Comparison of ENCODE assay signal across 8 cellular contexts in genomic region chr16:2428051-2428786, GRCh38. TPM values are rescaled to one million over a fixed set of nuclear protein-coding genes. Genes with fewer than 3 reads are reported as not detected.
A peak's percentile ranks its signal among the peaks of the same experiment; 100 is the strongest.
DNase-seq lines count a peak whose midpoint lies in the region; ATAC-seq, FAIRE-seq and TF ChIP-seq lines count a peak whose summit lies in the region.

No MANE protein-coding gene starts in this region.

- H3K27ac ChIP-seq in OCI-LY1 (ENCODE audit: low read depth, low read length, poor library complexity, severe bottlenecking), result no peak overlapping the region
- no peak overlapping the region for H3K27ac ChIP-seq in liver (ENCODE audit: low read depth in 1 of 2, low read length in 2 of 2)
- H3K27ac ChIP-seq in testis, result peak overlapping the region; percentile 68 to 85

- intact Hi-C loops in testis (cut with DNase I; ENCODE audit: low total_unique reads), result no loop called here

- peak; percentile 16 for ATAC-seq in GM21737 (IDR thresholded peaks at IDR 0.05; ENCODE audit: unreplicated experiment)
- no peak for ATAC-seq in GM21367 (IDR thresholded peaks at IDR 0.05; ENCODE audit: unreplicated experiment)

- H3K4me3 ChIP-seq in OCI-LY1 (ENCODE audit: low read depth, low read length, poor library complexity, severe bottlenecking), result peak overlapping the region; percentile 67
- peak overlapping the region; percentile 65 for H3K4me3 ChIP-seq in bronchial epithelial cell (ENCODE audit: low read depth, low read length)
- peak overlapping the region in 2 of 3 donors; percentile 65 to 80 for H3K4me3 ChIP-seq in liver (ENCODE audit: low read depth in 1 of 3, low read length in 3 of 3)
- peak overlapping the region; percentile 89 to 90 for H3K4me3 ChIP-seq in testis

- peak; percentile 15 for DNase-seq in DMS53 treated with DMSO at 0.1 percent for 48 hours (lab: John Stamatoyannopoulos, UW; ENCODE audit: unreplicated experiment)
- DNase-seq in bronchial epithelial cell (ENCODE audit: low read depth), result peak; percentile 19
- DNase-seq in testis, result peak; percentile 57
- DNase-seq in NCI-H774 (lab: John Stamatoyannopoulos, UW), result no peak

- H4K20me1 ChIP-seq in OCI-LY1 (ENCODE audit: insufficient read depth, low read length), result no peaks in the 10 kb centered on the region

- H3K79me2 ChIP-seq in OCI-LY1 (ENCODE audit: insufficient read depth, low read length), result peaks cover 17% of the 10 kb centered on the region

- no peak for TF ChIP-seq RAD21 in liver (IDR thresholded peaks at IDR 0.05)

- H2AFZ ChIP-seq in OCI-LY1 (ENCODE audit: low read length), result no peak overlapping the region

- H3K9me2 ChIP-seq in OCI-LY1 (ENCODE audit: low read depth, low read length), result no peaks in the 10 kb centered on the region

- H3F3A ChIP-seq in OCI-LY1 (ENCODE audit: insufficient read depth, low read length), result no peaks in the 10 kb centered on the region

- H3K9me3 ChIP-seq in OCI-LY1 (ENCODE audit: low read length) (no peaks in the 10 kb centered on the region), liver (ENCODE audit: control insufficient read depth in 4 of 4, low read length in 3 of 4) (no peaks in the 10 kb centered on the region), testis (no peaks in the 10 kb centered on the region)

- no peak for FAIRE-seq in bronchial epithelial cell (lab: Jason Lieb, UNC)

- H3K4me1 ChIP-seq in OCI-LY1 (ENCODE audit: insufficient read depth, low read length, severe bottlenecking) (peaks cover 23% of the 10 kb centered on the region), liver (ENCODE audit: control insufficient read depth in 4 of 4, insufficient read depth in 4 of 4, low read length in 3 of 4) (peaks cover 3 to 19% (median 9%) of the 10 kb centered on the region in 4 donors), testis (peaks cover 12% of the 10 kb centered on the region)

- WGBS in liver, result 46% methylated on average over 28 of the region's 28 CpGs
- 35 to 36% methylated on average over 16 to 22 of the region's 28 CpGs for WGBS in testis, 2 donors

- H3K9ac ChIP-seq in OCI-LY1 (ENCODE audit: low read length) (peak overlapping the region; percentile 76), liver (ENCODE audit: low read depth in 1 of 2, low read length in 2 of 2) (no peak overlapping the region)

- no peak for TF ChIP-seq POLR2A in testis (IDR thresholded peaks at IDR 0.05)

- H3K36me3 ChIP-seq in OCI-LY1 (ENCODE audit: insufficient read depth, low read length) (peaks cover 27% of the 10 kb centered on the region), bronchial epithelial cell (ENCODE audit: control insufficient read depth, insufficient read depth, low read length) (peaks cover 7% of the 10 kb centered on the region), liver (ENCODE audit: control insufficient read depth in 4 of 4, insufficient read depth in 3 of 4, low read depth in 1 of 4, low read length in 3 of 4) (no peaks in the 10 kb centered on the region), testis (ENCODE audit: low read depth, missing control alignments) (no peaks in the 10 kb centered on the region)

- H3K4me2 ChIP-seq in OCI-LY1 (ENCODE audit: low read length), result peak overlapping the region; percentile 73

- TF ChIP-seq CTCF in OCI-LY1 (IDR thresholded peaks at IDR 0.05; ENCODE audit: low read length), result peak; percentile 37; the same call in 1 of the 2 replicates
- TF ChIP-seq CTCF in bronchial epithelial cell (IDR thresholded peaks at IDR 0.05; ENCODE audit: insufficient read depth, low read length, severe bottlenecking), result peak; percentile 46
- no peak for TF ChIP-seq CTCF in liver (IDR thresholded peaks at IDR 0.05; ENCODE audit: low read depth, low read length, missing input control)
- peak in 1 of 3 experiments; percentile 19 for TF ChIP-seq CTCF in testis (IDR thresholded peaks at IDR 0.05)

- H3K27me3 ChIP-seq in OCI-LY1 (ENCODE audit: insufficient read depth, low read length) (no peaks in the 10 kb centered on the region), bronchial epithelial cell (ENCODE audit: control insufficient read depth, insufficient read depth, low read length) (no peaks in the 10 kb centered on the region), liver (ENCODE audit: control insufficient read depth in 4 of 4, insufficient read depth in 4 of 4, low read length in 3 of 4) (no peaks in the 10 kb centered on the region), testis (no peaks in the 10 kb centered on the region)

TF ChIP-seq in liver, 16 proteins besides CTCF, POLR2A, EP300 and RAD21:
- TF ChIP-seq SP1 (IDR thresholded peaks at IDR 0.05), result no peak
- no peak for TF ChIP-seq RXRA (IDR thresholded peaks at IDR 0.05)
- TF ChIP-seq NR2F2 (IDR thresholded peaks at IDR 0.05), result no peak
- TF ChIP-seq ATF3 (IDR thresholded peaks at IDR 0.05), result no peak
- TF ChIP-seq GABPA (IDR thresholded peaks at IDR 0.05 in 1 of 2, conservative IDR thresholded peaks at IDR 0.05 in 1 of 2), result no peak
- no peak for TF ChIP-seq FOXA1 (IDR thresholded peaks at IDR 0.05)
- no peak for TF ChIP-seq REST (IDR thresholded peaks at IDR 0.05)
- no peak for TF ChIP-seq HNF4A (conservative IDR thresholded peaks at IDR 0.05)
- no peak for TF ChIP-seq JUND (IDR thresholded peaks at IDR 0.05)
- no peak for TF ChIP-seq FOXA2 (IDR thresholded peaks at IDR 0.05)
- TF ChIP-seq ZBTB33 (IDR thresholded peaks at IDR 0.05), result no peak
- TF ChIP-seq HNF4G (IDR thresholded peaks at IDR 0.05), result no peak
- no peak for TF ChIP-seq YY1 (IDR thresholded peaks at IDR 0.05)
- no peak for TF ChIP-seq MAX (IDR thresholded peaks at IDR 0.05)
- no peak for TF ChIP-seq EGR1 (IDR thresholded peaks at IDR 0.05; ENCODE audit: low read depth in 2 of 2)

RNA-seq across cellular contexts. Expression of gene CCNF, which starts 1.0 kb away (rescaled TPM):
- total RNA-seq in bronchial epithelial cell (3.9 and 5.4 TPM in 2 replicates), liver (10 to 100 TPM in 1 of 2 donors, 1 to 10 TPM in 1; 1.8 to 46.3 TPM), testis (10 to 100 TPM in 1 of 2 donors, 1 to 10 TPM in 1; 9.4 to 10.8 TPM)
- polyA plus RNA-seq in liver (1 to 10 TPM in 1 of 2 donors, under 1 TPM in 1; 0.88 to 1.8 TPM), testis (ENCODE audit: insufficient read depth, low read depth, low replicate concordance) (6.0 TPM)

RNA-seq across cellular contexts. Expression of gene TEDC2, which starts 31.7 kb away (rescaled TPM):
- total RNA-seq in bronchial epithelial cell (0.53 and 0.64 TPM in 2 replicates), liver (1 to 10 TPM in 1 of 2 donors, under 1 TPM in 1; 0.84 to 6.7 TPM), testis (10 to 100 TPM; 18.0 to 19.4 TPM)
- polyA plus RNA-seq in liver (1 to 10 TPM in 1 of 2 donors, under 1 TPM in 1; 0.71 to 1.3 TPM), testis (ENCODE audit: insufficient read depth, low read depth, low replicate concordance) (7.7 TPM)

RNA-seq across cellular contexts. Expression of gene NTN3, which starts 42.9 kb away (rescaled TPM):
- total RNA-seq in bronchial epithelial cell (under 0.01 TPM in 1 of 2 replicates, not detected in the other), liver (1 to 10 TPM in 1 of 2 donors, under 1 TPM in 1; 0.19 to 2.3 TPM), testis (1 to 10 TPM; 1.1 to 1.7 TPM)
- polyA plus RNA-seq in liver (under 1 TPM in 1 of 2 donors, not detected in 1; 0.28 TPM), testis (ENCODE audit: insufficient read depth, low read depth, low replicate concordance) (not detected)

RNA-seq across cellular contexts. Expression of gene TBC1D24, which starts 46.7 kb away (rescaled TPM):
- total RNA-seq in bronchial epithelial cell, result 4.7 and 5.4 TPM in 2 replicates
- total RNA-seq in liver, result 10 to 100 TPM; 14.6 to 22.3 TPM
- polyA plus RNA-seq in liver, result 1 to 10 TPM; 8.4 TPM
- total RNA-seq in testis, result 10 to 100 TPM; 11.2 to 13.5 TPM
- 5.3 TPM for polyA plus RNA-seq in testis (ENCODE audit: insufficient read depth, low read depth, low replicate concordance)

Comparison
In these comparisons a context has a peak if more than half of its experiments do, and no peak if none do; other contexts are left out.
1. H3K27ac ChIP-seq: peak in testis (2 of 2); none in OCI-LY1 (single experiment) and liver (0 of 2).
2. Peak in every context shown above with its lines, with median percentiles within 50 percentile points of each other: H3K4me3 ChIP-seq.